In genomic region chr12:79935021-79935623, GRCh38 we compare ENCODE assay signal across 8 cellular contexts. TPM values are rescaled to one million over a fixed set of nuclear protein-coding genes. Genes with fewer than 3 reads are reported as not detected.
DNase-seq lines count a peak whose midpoint lies in the region; ATAC-seq and TF ChIP-seq lines count a peak whose summit lies in the region.

PPP1R12A (minus strand) TSS chr12:79935097; CDS start chr12:79934931, 166 bp downstream.

- H3K36me3 ChIP-seq in ascending aorta (no peaks in the 10 kb centered on the region), vagina (no peaks in the 10 kb centered on the region)

- under 1% methylated on average over 44 of the region's 44 CpGs for WGBS in right cardiac atrium

- peak in 1 of 3 experiments; percentile 8 for TF ChIP-seq CTCF in ascending aorta (IDR thresholded peaks at IDR 0.05)
- no peak for TF ChIP-seq CTCF in vagina (IDR thresholded peaks at IDR 0.05)

- DNase-seq in NCI-H187 treated with DMSO at 0.1 percent for 48 hours (lab: John Stamatoyannopoulos, UW) (peak; percentile 93), ascending aorta (ENCODE audit: low spot score in 2 of 2) (peak; percentile 83 to 98), right cardiac atrium (peak; percentile 98 to 99 (median 99)), putamen (ENCODE audit: low spot score) (peak; percentile 97), vagina (ENCODE audit: extremely low spot score in 2 of 2) (peak; percentile 95 to 98)

- peak; percentile 70 for ATAC-seq in GM18499 (IDR thresholded peaks at IDR 0.05; ENCODE audit: insufficient read depth, unreplicated experiment)
- peak; percentile 91 for ATAC-seq in HG02943 (IDR thresholded peaks at IDR 0.05; ENCODE audit: low read depth, unreplicated experiment)
- ATAC-seq in right cardiac atrium = peak; percentile 98 to 99

- TF ChIP-seq POLR2A in vagina (IDR thresholded peaks at IDR 0.05) = peak; percentile 78 to 86

- intact Hi-C loops in T-helper 2 cell treated with Interferon-gamma antibody and Interleukin-4, amounts not matched to agents 100 ng/mL and 5 ng/mL, for 36 hours (cut with micrococcal nuclease) = loop anchor here (1.0 to 10.0 kb wide), 4 partner anchors 48 to 251 kb away; no protein-coding TSS in a partner anchor
- intact Hi-C loops in ascending aorta (cut with DNase I) = loop anchor here (1.0 to 10.0 kb wide), 7 partner anchors 48 to 513 kb away; partner anchors contain the start of gene PAWR
- intact Hi-C loops in right cardiac atrium (cut with DNase I) = loop anchor here in 2 of 4 donors (5.0 to 10.0 kb wide), 3 partner anchors 120 to 252 kb away; no protein-coding TSS in a partner anchor
- intact Hi-C loops in vagina (cut with DNase I) = no loop called here

- H3K4me3 ChIP-seq in ascending aorta (peak within 1 kb of the TSS; percentile 75 to 93), right cardiac atrium (ENCODE audit: low read length) (peak within 1 kb of the TSS; percentile 76), vagina (peak within 1 kb of the TSS; percentile 92 to 98)

- H3K27me3 ChIP-seq in ascending aorta (no peaks in the 10 kb centered on the region), right cardiac atrium (ENCODE audit: control insufficient read depth, insufficient read depth) (no peaks in the 10 kb centered on the region), vagina (no peaks in the 10 kb centered on the region)

- peaks cover 0 to 2% of the 10 kb centered on the region in 2 donors for H3K4me1 ChIP-seq in ascending aorta
- no peaks in the 10 kb centered on the region for H3K4me1 ChIP-seq in right cardiac atrium (ENCODE audit: control insufficient read depth, insufficient read depth, low read length)
- H3K4me1 ChIP-seq in vagina = peaks cover 49% of the 10 kb centered on the region

- no peaks in the 10 kb centered on the region for H3K9me3 ChIP-seq in ascending aorta
- no peaks in the 10 kb centered on the region for H3K9me3 ChIP-seq in right cardiac atrium (ENCODE audit: control insufficient read depth, low read length)
- no peaks in the 10 kb centered on the region for H3K9me3 ChIP-seq in vagina

- peak within 1 kb of the TSS; percentile 93 to 99 for H3K27ac ChIP-seq in ascending aorta
- peak within 1 kb of the TSS; percentile 95 for H3K27ac ChIP-seq in right cardiac atrium (ENCODE audit: low read length)
- H3K27ac ChIP-seq in vagina = peak within 1 kb of the TSS; percentile 98

RNA-seq across cellular contexts. Expression of gene PPP1R12A, which starts in this region (rescaled TPM):
- 104 TPM in 2 replicates for total RNA-seq in T-helper 2 cell treated with Interferon-gamma antibody and Interleukin-4, amounts not matched to agents 100 ng/mL and 5 ng/mL, for 36 hours
- 374 TPM for total RNA-seq in ascending aorta
- total RNA-seq in right cardiac atrium = 10 to 100 TPM; 66.8 to 77.1 (median 73.4) TPM
- polyA plus RNA-seq in right cardiac atrium = 20.2 TPM
- 95.8 TPM for total RNA-seq in vagina

Comparison
In these comparisons a context has a peak if more than half of its experiments do, and no peak if none do; other contexts are left out.
1. Peak in every context shown above with its lines: DNase-seq, ATAC-seq, H3K4me3 ChIP-seq and H3K27ac ChIP-seq.